ENCODE assay signal across 27 cellular contexts in genomic region chr6:169101981-169102380, GRCh38.
DNase-seq lines count a peak whose midpoint lies in the region; ATAC-seq and TF ChIP-seq lines count a peak whose summit lies in the region.
"Had no signal": no experiment of that assay in that cellular context is flagged by ENCODE, and none has a peak within 500 bp of the region (broad histone marks: within the 10 kb centered on the region; RNA-seq: fewer than 3 reads in every experiment).

No MANE protein-coding gene starts in this region.

- peaks cover 7% of the 10 kb centered on the region for H3K27me3 Mint-ChIP-seq in neural progenitor cell (ENCODE audit: insufficient read depth, low read depth)
- H3K27me3 Mint-ChIP-seq in activated naive CD8-positive, alpha-beta T cell treated with anti-CD3 and anti-CD28 coated beads for 36 hours: peaks cover 23% of the 10 kb centered on the region
- H3K27me3 Mint-ChIP-seq: stimulated activated naive CD8-positive, alpha-beta T cell treated with anti-CD3 and anti-CD28 coated beads, Interleukin-15, Interleukin-2, amounts not matched to agents 100 ng/mL and 50 ng/mL, for 24 hours had no signal

- peak overlapping the region; percentile 5 for H3K27ac Mint-ChIP-seq in neural progenitor cell
- H3K27ac Mint-ChIP-seq in activated naive CD8-positive, alpha-beta T cell treated with anti-CD3 and anti-CD28 coated beads for 36 hours: no peak overlapping the region
- H3K27ac Mint-ChIP-seq: activated naive CD4-positive, alpha-beta T cell treated with anti-CD3 and anti-CD28 coated beads, Interleukin-2, amount 50 U/mL, for 24 hours; activated T-cell treated with anti-CD3 and anti-CD28 coated beads, Interleukin-2, amount 50 U/mL, for 72 hours; CD4-positive, alpha-beta memory T cell; natural killer cell treated with Interleukin-12 subunit alpha and Interleukin-12 subunit beta and Interleukin-15 and Interleukin-18, amount 100 ng/mL, for 72 hours; stimulated activated naive CD8-positive, alpha-beta T cell treated with anti-CD3 and anti-CD28 coated beads, Interleukin-15, Interleukin-2, amounts not matched to agents 100 ng/mL and 50 ng/mL, for 24 hours; T-helper 17 cell had no signal

- H3K4me1 Mint-ChIP-seq in neural progenitor cell: peaks cover 18% of the 10 kb centered on the region
- no peaks in the 10 kb centered on the region for H3K4me1 Mint-ChIP-seq in activated naive CD8-positive, alpha-beta T cell treated with anti-CD3 and anti-CD28 coated beads for 36 hours
- H3K4me1 Mint-ChIP-seq: activated naive CD4-positive, alpha-beta T cell treated with anti-CD3 and anti-CD28 coated beads, Interleukin-2, amount 50 U/mL, for 24 hours; CD4-positive, alpha-beta memory T cell; T-helper 17 cell had no signal

- peak; percentile 81 for DNase-seq in EH (ENCODE audit: low read depth)
- DNase-seq in MG63: peak; percentile 27
- DNase-seq in fibroblast of lung (ENCODE audit: low read depth in 2 of 2): peak; percentile 61 to 62
- DNase-seq in neural progenitor cell (ENCODE audit: low spot score): no peak
- no peak for DNase-seq in SIG-M5 (lab: John Stamatoyannopoulos, UW)
- no peak for DNase-seq in NCI-H1417 treated with DMSO at 0.1 percent for 48 hours (lab: John Stamatoyannopoulos, UW)
- DNase-seq in activated naive CD8-positive, alpha-beta T cell treated with anti-CD3 and anti-CD28 coated beads for 36 hours: no peak
- DNase-seq: activated CD4-positive, alpha-beta T cell treated with anti-CD3 and anti-CD28 coated beads for 4 hours; activated T-cell treated with anti-CD3 and anti-CD28 coated beads, Interleukin-2, amount 50 U/mL, for 72 hours; aorta; CD4-positive, alpha-beta memory T cell; central memory CD4-positive, alpha-beta T cell; GF-D8; GOT3; NCI-H1694; NCI-H524; stimulated activated CD4-positive, alpha-beta T cell treated with anti-CD3 and anti-CD28 coated beads, Interleukin-12 subunit alpha, Interleukin-12 subunit beta, amount 100 ng/mL, for 4 hours; T-helper 17 cell; tibial artery had no signal

- H3K9ac ChIP-seq in fibroblast of lung (ENCODE audit: insufficient read depth, low read length): no peak overlapping the region
- H3K9ac ChIP-seq in neural progenitor cell: no peak overlapping the region
- H3K9ac ChIP-seq: KMS-11, parathyroid adenoma had no signal

- peaks cover 4% of the 10 kb centered on the region for H3F3A ChIP-seq in neural progenitor cell (ENCODE audit: low read depth)

- no peaks in the 10 kb centered on the region; the same call in 1 of the 2 replicates for H3K9me3 ChIP-seq in MG63
- no peaks in the 10 kb centered on the region for H3K9me3 ChIP-seq in fibroblast of lung (ENCODE audit: control insufficient read depth, insufficient read depth, low read depth, low read length)
- no peaks in the 10 kb centered on the region for H3K9me3 ChIP-seq in neural progenitor cell (ENCODE audit: low read depth)
- H3K9me3 ChIP-seq: right atrium auricular region, tibial artery had no signal

- H3K27ac ChIP-seq in fibroblast of lung (ENCODE audit: insufficient read depth, low read length) (no peak overlapping the region), neural progenitor cell (no peak overlapping the region)
- H3K27ac ChIP-seq: KMS-11, parathyroid adenoma, right atrium auricular region, tibial artery had no signal

- H3K4me3 ChIP-seq in MG63 (no peak overlapping the region), fibroblast of lung (replicated peaks in 1 of 4; ENCODE audit: control extremely low read depth in 1 of 4, insufficient read depth in 1 of 4, low read depth in 3 of 4, low read length in 4 of 4) (no peak overlapping the region), neural progenitor cell (no peak overlapping the region)
- H3K4me3 ChIP-seq: right atrium auricular region, tibial artery had no signal

- TF ChIP-seq CTCF in fibroblast of lung (conservative IDR thresholded peaks at IDR 0.05 in 1 of 2, IDR thresholded peaks at IDR 0.05 in 1 of 2; ENCODE audit: low read depth in 1 of 2, low read length in 2 of 2) (no peak), neural progenitor cell (IDR thresholded peaks at IDR 0.05) (no peak)

- H3K79me2 ChIP-seq in fibroblast of lung (ENCODE audit: control insufficient read depth, insufficient read depth, low read length): no peaks in the 10 kb centered on the region
- no peaks in the 10 kb centered on the region for H3K79me2 ChIP-seq in neural progenitor cell (ENCODE audit: low read depth)
- H3K79me2 ChIP-seq: parathyroid adenoma had no signal

- H4K20me1 ChIP-seq in fibroblast of lung (ENCODE audit: control insufficient read depth, extremely low read depth, insufficient read depth, low read length): no peaks in the 10 kb centered on the region
- no peaks in the 10 kb centered on the region for H4K20me1 ChIP-seq in neural progenitor cell (ENCODE audit: low read depth)

- H3K27me3 ChIP-seq in MG63 (no peaks in the 10 kb centered on the region), fibroblast of lung (ENCODE audit: control insufficient read depth, insufficient read depth, low read length) (no peaks in the 10 kb centered on the region), neural progenitor cell (no peaks in the 10 kb centered on the region)
- H3K27me3 ChIP-seq: right atrium auricular region, tibial artery had no signal

- H3K4me2 ChIP-seq in fibroblast of lung (ENCODE audit: extremely low read depth, insufficient read depth, low read length) (no peak overlapping the region), neural progenitor cell (no peak overlapping the region)
- H3K4me2 ChIP-seq: KMS-11 had no signal

- H2AFZ ChIP-seq in fibroblast of lung (ENCODE audit: low read length) (no peak overlapping the region), neural progenitor cell (replicated peaks) (no peak overlapping the region)
- H2AFZ ChIP-seq: parathyroid adenoma had no signal

- H3K4me1 ChIP-seq in fibroblast of lung (ENCODE audit: control insufficient read depth, extremely low read depth, insufficient read depth, low read length) (peaks cover 4% of the 10 kb centered on the region), neural progenitor cell (peaks cover 20% of the 10 kb centered on the region)
- H3K4me1 ChIP-seq: right atrium auricular region had no signal

- H3K4me3 Mint-ChIP-seq in neural progenitor cell: no peak overlapping the region
- H3K4me3 Mint-ChIP-seq in activated naive CD8-positive, alpha-beta T cell treated with anti-CD3 and anti-CD28 coated beads for 36 hours: no peak overlapping the region
- H3K4me3 Mint-ChIP-seq: activated naive CD4-positive, alpha-beta T cell treated with anti-CD3 and anti-CD28 coated beads, Interleukin-2, amount 50 U/mL, for 24 hours; activated T-cell treated with anti-CD3 and anti-CD28 coated beads, Interleukin-2, amount 50 U/mL, for 72 hours; CD4-positive, alpha-beta memory T cell; natural killer cell treated with Interleukin-12 subunit alpha and Interleukin-12 subunit beta and Interleukin-15 and Interleukin-18, amount 100 ng/mL, for 72 hours; stimulated activated naive CD8-positive, alpha-beta T cell treated with anti-CD3 and anti-CD28 coated beads, Interleukin-15, Interleukin-2, amounts not matched to agents 100 ng/mL and 50 ng/mL, for 24 hours; T-helper 17 cell had no signal

- no peak for ATAC-seq in GM21390 (IDR thresholded peaks at IDR 0.05; ENCODE audit: unreplicated experiment)
- ATAC-seq: activated T-cell treated with anti-CD3 and anti-CD28 coated beads, Interleukin-2, amount 50 U/mL, for 72 hours; left lobe of liver; natural killer cell treated with Interleukin-12 subunit alpha and Interleukin-12 subunit beta and Interleukin-15 and Interleukin-18, amount 100 ng/mL, for 72 hours; T-helper 17 cell had no signal

- no peaks in the 10 kb centered on the region for H3K36me3 Mint-ChIP-seq in neural progenitor cell
- H3K36me3 Mint-ChIP-seq in activated naive CD8-positive, alpha-beta T cell treated with anti-CD3 and anti-CD28 coated beads for 36 hours: no peaks in the 10 kb centered on the region
- H3K36me3 Mint-ChIP-seq: activated naive CD4-positive, alpha-beta T cell treated with anti-CD3 and anti-CD28 coated beads, Interleukin-2, amount 50 U/mL, for 24 hours; CD4-positive, alpha-beta memory T cell; natural killer cell treated with Interleukin-12 subunit alpha and Interleukin-12 subunit beta and Interleukin-15 and Interleukin-18, amount 100 ng/mL, for 72 hours had no signal

- no peaks in the 10 kb centered on the region for H3K36me3 ChIP-seq in MG63
- no peaks in the 10 kb centered on the region for H3K36me3 ChIP-seq in fibroblast of lung (ENCODE audit: control insufficient read depth, insufficient read depth, low read length)
- no peaks in the 10 kb centered on the region for H3K36me3 ChIP-seq in neural progenitor cell
- H3K36me3 ChIP-seq: right atrium auricular region, tibial artery had no signal

- peaks cover 10% of the 10 kb centered on the region for H3K9me3 Mint-ChIP-seq in neural progenitor cell
- H3K9me3 Mint-ChIP-seq in activated naive CD8-positive, alpha-beta T cell treated with anti-CD3 and anti-CD28 coated beads for 36 hours: no peaks in the 10 kb centered on the region
- H3K9me3 Mint-ChIP-seq: activated naive CD4-positive, alpha-beta T cell treated with anti-CD3 and anti-CD28 coated beads, Interleukin-2, amount 50 U/mL, for 24 hours; natural killer cell treated with Interleukin-12 subunit alpha and Interleukin-12 subunit beta and Interleukin-15 and Interleukin-18, amount 100 ng/mL, for 72 hours; stimulated activated naive CD8-positive, alpha-beta T cell treated with anti-CD3 and anti-CD28 coated beads, Interleukin-15, Interleukin-2, amounts not matched to agents 100 ng/mL and 50 ng/mL, for 24 hours had no signal

Comparison
In these comparisons a context has a peak if more than half of its experiments do, and no peak if none do; other contexts are left out.
1. DNase-seq: peak in EH (single experiment), MG63 (single experiment) and fibroblast of lung (2 of 2); none in neural progenitor cell (single experiment), SIG-M5 (single experiment), NCI-H1417 treated with DMSO at 0.1 percent for 48 hours (single experiment) and activated naive CD8-positive, alpha-beta T cell treated with anti-CD3 and anti-CD28 coated beads for 36 hours (single experiment).